Comparison of ENCODE assay signal across 8 cellular contexts in the genomic region with DNA sequence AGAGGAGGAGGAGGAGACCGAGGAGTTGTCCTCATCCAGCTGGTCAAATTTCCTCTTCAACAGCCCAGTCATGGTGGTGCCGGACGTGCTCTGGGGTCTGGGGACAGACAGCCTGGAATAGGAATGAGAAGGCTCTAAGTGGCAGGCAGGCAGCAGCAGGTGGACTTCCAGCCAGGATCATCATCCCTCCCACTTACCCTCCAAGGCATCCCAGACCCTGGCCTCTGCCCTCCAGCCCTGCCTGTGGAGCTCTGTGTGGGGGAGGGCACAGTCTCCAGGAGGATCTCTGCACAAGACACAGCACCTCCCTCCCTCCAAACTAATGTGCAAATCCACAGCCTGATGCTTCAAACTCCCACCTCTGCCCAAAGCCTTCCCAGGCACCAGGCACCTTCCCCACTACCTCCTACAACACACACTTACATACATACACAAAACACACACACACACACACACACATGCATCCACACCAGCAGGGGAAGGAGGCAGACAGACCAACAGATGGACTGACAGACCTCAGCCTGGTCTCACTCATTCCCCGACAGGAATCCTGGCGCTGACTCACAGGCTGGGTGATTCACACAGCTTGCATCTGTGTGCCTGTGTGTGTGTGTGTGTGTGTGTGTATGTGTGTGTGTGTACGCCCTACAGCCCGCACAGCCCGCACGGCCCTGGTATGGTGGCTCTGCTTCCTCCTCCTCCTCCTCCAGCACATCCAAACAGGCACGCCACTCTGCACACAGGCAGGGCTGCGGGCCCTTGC. TPM values are rescaled to one million over a fixed set of nuclear protein-coding genes. Genes with fewer than 3 reads are reported as not detected.
A peak's percentile ranks its signal among the peaks of the same experiment; 100 is the strongest.
DNase-seq lines count a peak whose midpoint lies in the region; ATAC-seq and TF ChIP-seq lines count a peak whose summit lies in the region.

No MANE protein-coding gene starts in this region.

- peak; percentile 16 to 22 for ATAC-seq in naive thymus-derived CD8-positive, alpha-beta T cell
- peak; percentile 73 for ATAC-seq in stimulated activated naive CD8-positive, alpha-beta T cell treated with anti-CD3 and anti-CD28 coated beads, Interleukin-15, amount 100 ng/mL, for 72 hours
- ATAC-seq in HG03139 (IDR thresholded peaks at IDR 0.05; ENCODE audit: unreplicated experiment), result no peak

- TF ChIP-seq CTCF in epithelial cell of esophagus (IDR thresholded peaks at IDR 0.05; ENCODE audit: insufficient read depth, low read depth, low read length, missing control alignments), result no peak

- H3K4me1 Mint-ChIP-seq in naive thymus-derived CD8-positive, alpha-beta T cell, result peaks cover 52 to 81% (median 77%) of the 10 kb centered on the region in 4 donors
- peaks cover 85% of the 10 kb centered on the region for H3K4me1 Mint-ChIP-seq in stimulated activated naive CD8-positive, alpha-beta T cell treated with anti-CD3 and anti-CD28 coated beads, Interleukin-15, amount 100 ng/mL, for 72 hours

- H3K27me3 Mint-ChIP-seq in naive thymus-derived CD8-positive, alpha-beta T cell, result no peaks in the 10 kb centered on the region
- no peaks in the 10 kb centered on the region for H3K27me3 Mint-ChIP-seq in stimulated activated naive CD8-positive, alpha-beta T cell treated with anti-CD3 and anti-CD28 coated beads, Interleukin-15, amount 100 ng/mL, for 72 hours

- H3K4me3 ChIP-seq in epithelial cell of esophagus (ENCODE audit: low read length), result no peak overlapping the region

- H3K4me3 Mint-ChIP-seq in naive thymus-derived CD8-positive, alpha-beta T cell, result peak overlapping the region; percentile 75 to 99 (median 96)
- H3K4me3 Mint-ChIP-seq in stimulated activated naive CD8-positive, alpha-beta T cell treated with anti-CD3 and anti-CD28 coated beads, Interleukin-15, amount 100 ng/mL, for 72 hours, result peak overlapping the region; percentile 92 to 93

- peak overlapping the region; percentile 95 to 100 (median 99) for H3K27ac Mint-ChIP-seq in naive thymus-derived CD8-positive, alpha-beta T cell
- H3K27ac Mint-ChIP-seq in stimulated activated naive CD8-positive, alpha-beta T cell treated with anti-CD3 and anti-CD28 coated beads, Interleukin-15, amount 100 ng/mL, for 72 hours, result peak overlapping the region; percentile 98

- POLR2A ChIA-PET in naive thymus-derived CD8-positive, alpha-beta T cell (lab: Charles Lee), result interaction anchor here (0.8 to 1.6 kb wide), 5 partner anchors 11 to 39 kb away, joined by 3 to 6 read pairs (median 3); partner anchors contain the start of genes GORASP1 and TTC21A

- no peaks in the 10 kb centered on the region for H3K9me3 Mint-ChIP-seq in naive thymus-derived CD8-positive, alpha-beta T cell
- no peaks in the 10 kb centered on the region for H3K9me3 Mint-ChIP-seq in stimulated activated naive CD8-positive, alpha-beta T cell treated with anti-CD3 and anti-CD28 coated beads, Interleukin-15, amount 100 ng/mL, for 72 hours

- DNase-seq in NK-92 treated with Interleukin-12 subunit alpha and Interleukin-12 subunit beta, amount 100 ng/mL, for 24 hours (lab: John Stamatoyannopoulos, UW), result peak; percentile 31
- no peak for DNase-seq in NK-92 (lab: John Stamatoyannopoulos, UW; ENCODE audit: unreplicated experiment)
- peak; percentile 97 for DNase-seq in NCI-H226
- DNase-seq in activated CD8-positive, alpha-beta memory T cell treated with anti-CD3 and anti-CD28 coated beads, Interleukin-2, amount 50 U/mL, for 24 hours (ENCODE audit: extremely low read depth), result peak; percentile 59
- DNase-seq in epithelial cell of esophagus (ENCODE audit: low read depth), result peak; percentile 98
- DNase-seq in naive thymus-derived CD8-positive, alpha-beta T cell, result peak in 5 of 10 donors; percentile 46 to 74 (median 50)
- peak; percentile 42 to 76 for DNase-seq in stimulated activated naive CD8-positive, alpha-beta T cell treated with anti-CD3 and anti-CD28 coated beads, Interleukin-15, amount 100 ng/mL, for 72 hours

- H3K36me3 Mint-ChIP-seq in naive thymus-derived CD8-positive, alpha-beta T cell, result peaks cover 0 to 52% (median 13%) of the 10 kb centered on the region in 3 donors

RNA-seq across cellular contexts. Expression of gene CSRNP1, which starts 6.6 kb away (rescaled TPM):
- 10 to 100 TPM; 15.0 to 17.4 TPM for total RNA-seq in naive thymus-derived CD8-positive, alpha-beta T cell
- 10 to 100 TPM in 2 of 3 donors, 1 to 10 TPM in 1; 8.0 to 17.1 (median 10.9) TPM for polyA plus RNA-seq in naive thymus-derived CD8-positive, alpha-beta T cell

RNA-seq across cellular contexts. Expression of gene TTC21A, which starts 39.3 kb away (rescaled TPM):
- 1 to 10 TPM; 7.5 to 8.7 TPM for total RNA-seq in naive thymus-derived CD8-positive, alpha-beta T cell
- under 1 TPM; 0.50 to 0.94 (median 0.57) TPM for polyA plus RNA-seq in naive thymus-derived CD8-positive, alpha-beta T cell

RNA-seq across cellular contexts. Expression of gene GORASP1, which starts 39.4 kb away (rescaled TPM):
- 10 to 100 TPM; 31.9 to 41.2 TPM for total RNA-seq in naive thymus-derived CD8-positive, alpha-beta T cell
- polyA plus RNA-seq in naive thymus-derived CD8-positive, alpha-beta T cell, result 10 to 100 TPM; 10.2 to 13.8 (median 10.7) TPM

RNA-seq across cellular contexts. Expression of gene XIRP1, which starts 45.6 kb away (rescaled TPM):
- not detected for total RNA-seq in naive thymus-derived CD8-positive, alpha-beta T cell
- not detected for polyA plus RNA-seq in naive thymus-derived CD8-positive, alpha-beta T cell
